In the genomic region with DNA sequence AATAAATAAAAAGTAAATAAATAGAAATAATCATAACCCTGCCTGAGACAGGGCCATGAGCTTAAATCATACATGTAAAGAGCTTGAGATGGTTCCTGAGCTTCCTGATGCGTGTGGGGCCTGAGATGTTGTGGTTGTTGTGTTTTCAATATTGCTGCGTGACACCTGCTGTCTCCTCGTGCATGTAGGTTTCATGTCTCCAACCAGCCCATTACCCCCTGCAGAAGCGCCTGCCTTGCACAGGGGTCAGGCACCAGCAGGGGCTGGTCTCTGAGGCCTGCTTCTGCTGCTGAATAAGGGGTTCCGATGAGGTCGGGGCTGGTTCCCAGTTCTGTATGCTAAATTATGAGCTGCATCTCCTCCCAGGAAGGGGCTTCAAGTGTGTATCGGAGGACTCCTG, we compare ENCODE assay signal across 24 cellular contexts. TPM values are rescaled to one million over a fixed set of nuclear protein-coding genes. Genes with fewer than 3 reads are reported as not detected.
DNase-seq lines count a peak whose midpoint lies in the region; ATAC-seq and TF ChIP-seq lines count a peak whose summit lies in the region.
"Had no signal": no experiment of that assay in that cellular context is flagged by ENCODE, and none has a peak within 500 bp of the region (broad histone marks: within the 10 kb centered on the region; RNA-seq: fewer than 3 reads in every experiment).

No MANE protein-coding gene starts in this region.

- no peaks in the 10 kb centered on the region for H3K27me3 ChIP-seq in RWPE2 (ENCODE audit: insufficient read depth, poor library complexity, severe bottlenecking)
- H3K27me3 ChIP-seq in Peyer's patch: no peaks in the 10 kb centered on the region
- H3K27me3 ChIP-seq in ovary: no peaks in the 10 kb centered on the region

- no peak for TF ChIP-seq CTCF in GM12865 (IDR thresholded peaks at IDR 0.05; ENCODE audit: insufficient read depth, low read depth, low read length, missing control alignments)
- no peak for TF ChIP-seq CTCF in RWPE2 (IDR thresholded peaks at IDR 0.05; ENCODE audit: poor library complexity, severe bottlenecking)
- TF ChIP-seq CTCF in Peyer's patch (IDR thresholded peaks at IDR 0.05): no peak
- TF ChIP-seq CTCF in ovary (IDR thresholded peaks at IDR 0.05): no peak

- no peak for TF ChIP-seq POLR2A in Peyer's patch (IDR thresholded peaks at IDR 0.05)
- no peak for TF ChIP-seq POLR2A in ovary (IDR thresholded peaks at IDR 0.05)

- ATAC-seq in RWPE2 (ENCODE audit: low read depth): no peak
- ATAC-seq: T-cell had no signal

- H3K27ac ChIP-seq in KOPT-K1 (ENCODE audit: low read depth, low read length, poor library complexity, severe bottlenecking): peak overlapping the region; percentile 20
- H3K27ac ChIP-seq in RWPE2 (ENCODE audit: poor library complexity, severe bottlenecking): no peak overlapping the region
- H3K27ac ChIP-seq in Peyer's patch: no peak overlapping the region
- H3K27ac ChIP-seq in ovary: no peak overlapping the region
- H3K27ac ChIP-seq: PC-9 had no signal

- WGBS in ovary, 3 donors: 85 to 89% (median 85%) methylated on average over 7 of the region's 7 CpGs

- H3K4me3 ChIP-seq in GM12865 (ENCODE audit: low read depth, low read length) (no peak overlapping the region), RWPE2 (ENCODE audit: severe bottlenecking) (no peak overlapping the region), Peyer's patch (no peak overlapping the region), ovary (no peak overlapping the region)
- H3K4me3 ChIP-seq: PC-9 had no signal

- H3K4me1 ChIP-seq in RWPE2 (ENCODE audit: insufficient read depth, poor library complexity, severe bottlenecking) (no peaks in the 10 kb centered on the region), Peyer's patch (peaks cover 0 to 30% (median 0%) of the 10 kb centered on the region in 4 donors), ovary (ENCODE audit: insufficient read depth) (peaks cover 2% of the 10 kb centered on the region)
- H3K4me1 ChIP-seq: BE2C had no signal

- peak; percentile 63 for DNase-seq in GM12865 (ENCODE audit: low read depth)
- DNase-seq in RWPE2 (ENCODE audit: low spot score): peak; percentile 42
- peak; percentile 77 for DNase-seq in posterior vena cava (ENCODE audit: low spot score)
- no peak for DNase-seq in Peyer's patch
- no peak for DNase-seq in MV-4-11 (lab: John Stamatoyannopoulos, UW)
- no peak for DNase-seq in NCI-H1436 (lab: John Stamatoyannopoulos, UW)
- DNase-seq in ovary: no peak
- DNase-seq: 8988T, ACHN, BE2C, KG1, MM.1S, NCI-H1417 treated with DMSO at 0.1 percent for 48 hours, NCI-H187, NCI-H2081 treated with DMSO at 0.1 percent for 48 hours, NCI-H345, NCI-H510A treated with DMSO at 0.1 percent for 48 hours, NCI-H748 treated with DMSO at 0.1 percent for 48 hours, T-cell had no signal

- H3K36me3 ChIP-seq in KOPT-K1 (ENCODE audit: insufficient read depth, low read length) (no peaks in the 10 kb centered on the region), RWPE2 (ENCODE audit: low read depth) (no peaks in the 10 kb centered on the region), Peyer's patch (no peaks in the 10 kb centered on the region), ovary (no peaks in the 10 kb centered on the region)
- H3K36me3 ChIP-seq: BE2C had no signal

- no peak for TF ChIP-seq EP300 in ovary (IDR thresholded peaks at IDR 0.05)

- intact Hi-C loops in posterior vena cava (cut with DNase I): no loop called here
- intact Hi-C loops in ovary (cut with DNase I): no loop called here

- no peaks in the 10 kb centered on the region for H3K9me3 ChIP-seq in KOPT-K1 (ENCODE audit: insufficient read depth, low read length, poor library complexity, severe bottlenecking)
- H3K9me3 ChIP-seq in RWPE2 (ENCODE audit: severe bottlenecking): no peaks in the 10 kb centered on the region
- H3K9me3 ChIP-seq in Peyer's patch: no peaks in the 10 kb centered on the region
- no peaks in the 10 kb centered on the region for H3K9me3 ChIP-seq in ovary
- H3K9me3 ChIP-seq: BE2C had no signal

RNA-seq across cellular contexts. Expression of a gene that starts 15.9 kb away (rescaled TPM):
- total RNA-seq in posterior vena cava: not detected
- total RNA-seq in Peyer's patch: under 1 TPM in 3 of 4 donors, not detected in 1; 0.53 to 0.95 (median 0.83) TPM
- total RNA-seq in ovary: 1 to 10 TPM in 1 of 7 donors, under 1 TPM in 2, not detected in 4; 0.22 to 2.2 (median 0.26) TPM
- under 1 TPM in 1 of 2 donors, not detected in 1; 0.01 TPM for polyA plus RNA-seq in ovary
- total RNA-seq: Calu3, H4, PC-9, SK-MEL-5 had no signal

Comparison
In these comparisons a context has a peak if more than half of its experiments do, and no peak if none do; other contexts are left out.
1. DNase-seq: peak in GM12865 (single experiment), RWPE2 (single experiment) and posterior vena cava (single experiment); none in Peyer's patch (0 of 3), MV-4-11 (single experiment), NCI-H1436 (single experiment) and ovary (0 of 5).